ENCODE assay signal across 8 cellular contexts in genomic region chr1:59020151-59020997, GRCh38.
DNase-seq lines count a peak whose midpoint lies in the region; ATAC-seq, FAIRE-seq and TF ChIP-seq lines count a peak whose summit lies in the region.

No MANE protein-coding gene starts in this region.

- no peaks in the 10 kb centered on the region for H3K9me1 ChIP-seq in keratinocyte (ENCODE audit: control insufficient read depth, extremely low read depth, insufficient read depth, low read length)

- no peak for TF ChIP-seq CTCF in AG10803 (conservative IDR thresholded peaks at IDR 0.05; ENCODE audit: low read length)
- no peak for TF ChIP-seq CTCF in keratinocyte (optimal IDR thresholded peaks at IDR 0.05 in 1 of 3, IDR thresholded peaks at IDR 0.05 in 1 of 3, conservative IDR thresholded peaks at IDR 0.05 in 1 of 3; ENCODE audit: extremely low read depth in 1 of 3, insufficient read depth in 2 of 3, low read length in 3 of 3)

- H3K9ac ChIP-seq in keratinocyte (ENCODE audit: control insufficient read depth, extremely low read depth, insufficient read depth, low read length): peak overlapping the region; percentile 38

- peak; percentile 96 for ATAC-seq in HG03354 (IDR thresholded peaks at IDR 0.05; ENCODE audit: poor library complexity, severe bottlenecking, unreplicated experiment)

- H4K20me1 ChIP-seq in keratinocyte (ENCODE audit: control insufficient read depth, extremely low read depth, insufficient read depth, low read length): no peaks in the 10 kb centered on the region

- dilution Hi-C loops in keratinocyte (cut with MboI; ENCODE audit: extremely low pct_ligation_motif_present, low sequenced_read_pairs): no loop called here

- H3K4me2 ChIP-seq in keratinocyte (ENCODE audit: control insufficient read depth, extremely low read depth, insufficient read depth, low read depth, low read length): peak overlapping the region; percentile 94

- H3K9me3 ChIP-seq in SJSA1 (replicated peaks) (no peaks in the 10 kb centered on the region; the same call in 1 of the 2 replicates), keratinocyte (ENCODE audit: control insufficient read depth, low read depth, low read length) (no peaks in the 10 kb centered on the region)

- peak overlapping the region; percentile 93 for H2AFZ ChIP-seq in keratinocyte (ENCODE audit: control insufficient read depth, low read length)

- no peaks in the 10 kb centered on the region for H3K79me2 ChIP-seq in keratinocyte (ENCODE audit: control insufficient read depth, insufficient read depth, low read length)

- H3K27me3 ChIP-seq in SJSA1 (replicated peaks) (no peaks in the 10 kb centered on the region), keratinocyte (ENCODE audit: control insufficient read depth, extremely low read depth, insufficient read depth, low read length) (no peaks in the 10 kb centered on the region)

- H3K36me3 ChIP-seq in SJSA1: no peaks in the 10 kb centered on the region
- H3K36me3 ChIP-seq in keratinocyte (ENCODE audit: control insufficient read depth in 2 of 2, extremely low read depth in 1 of 2, insufficient read depth in 2 of 2, low read length in 2 of 2): no peaks in the 10 kb centered on the region

- peaks cover 56% of the 10 kb centered on the region for H3K4me1 ChIP-seq in SJSA1 (replicated peaks)
- peaks cover 54% of the 10 kb centered on the region for H3K4me1 ChIP-seq in keratinocyte (ENCODE audit: control insufficient read depth, extremely low read depth, insufficient read depth, low read length)

- DNase-seq in AG10803 (ENCODE audit: low read depth): peak; percentile 73
- peak; percentile 52 for DNase-seq in GM19239 (ENCODE audit: insufficient read length, low spot score)
- DNase-seq in SJSA1 (ENCODE audit: low read depth in 1 of 2, low spot score in 2 of 2): peak; percentile 70 to 79
- DNase-seq in amniotic epithelial cell (ENCODE audit: low read depth): peak; percentile 73
- no peak for DNase-seq in keratinocyte (ENCODE audit: low read depth, low spot score)
- DNase-seq in stimulated activated CD8-positive, alpha-beta memory T cell treated with anti-CD3 and anti-CD28 coated beads, Interleukin-15, amount 100 ng/mL, for 1 hour (ENCODE audit: low read depth): peak; percentile 8
- DNase-seq in posterior cingulate gyrus: no peak

- FAIRE-seq in GM19239 (lab: Jason Lieb, UNC) (peak; percentile 100), keratinocyte (lab: Jason Lieb, UNC) (peak; percentile 78)

- intact Hi-C loops in posterior cingulate gyrus (cut with DNase I): no loop called here

- H3K4me3 ChIP-seq in AG10803 (ENCODE audit: low read length) (peak overlapping the region; percentile 49), SJSA1 (peak overlapping the region; percentile 8), keratinocyte (ENCODE audit: control insufficient read depth in 2 of 3, extremely low read depth in 1 of 3, insufficient read depth in 2 of 3, low read depth in 1 of 3, low read length in 3 of 3) (peak overlapping the region in 2 of 3 experiments; percentile 56 to 68)

- H3K27ac ChIP-seq in SJSA1: peak overlapping the region; percentile 82
- peak overlapping the region; percentile 47 for H3K27ac ChIP-seq in keratinocyte (ENCODE audit: control insufficient read depth, insufficient read depth, low read length)

Comparison
In these comparisons a context has a peak if more than half of its experiments do, and no peak if none do; other contexts are left out.
1. DNase-seq: peak in AG10803 (single experiment), GM19239 (single experiment), SJSA1 (2 of 2), amniotic epithelial cell (single experiment) and stimulated activated CD8-positive, alpha-beta memory T cell treated with anti-CD3 and anti-CD28 coated beads, Interleukin-15, amount 100 ng/mL, for 1 hour (single experiment); none in keratinocyte (single experiment) and posterior cingulate gyrus (0 of 10).
2. H3K4me3 ChIP-seq: peak in every context shown above with its lines; median percentile 62 in keratinocyte; 49 in AG10803; 8 in SJSA1.